25 cellular contexts compared by ENCODE assay signal in the genomic region with DNA sequence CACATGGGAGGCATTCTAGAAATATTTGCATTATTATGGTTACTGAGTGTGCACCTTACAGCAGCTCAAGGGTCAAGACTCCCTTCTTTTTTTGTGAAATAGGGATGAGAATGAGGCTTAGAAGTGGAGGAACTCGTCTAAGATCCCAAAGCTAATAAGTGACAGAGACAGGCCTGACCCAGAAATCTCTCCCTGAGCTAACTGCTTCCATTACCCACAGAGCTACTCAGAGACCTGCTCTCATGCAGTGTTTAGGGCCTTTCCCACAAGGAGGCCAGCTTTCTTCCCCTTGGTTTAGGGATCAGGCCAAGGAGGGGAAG.
DNase-seq lines count a peak whose midpoint lies in the region; ATAC-seq and TF ChIP-seq lines count a peak whose summit lies in the region.
"Had no signal": no experiment of that assay in that cellular context is flagged by ENCODE, and none has a peak within 500 bp of the region (broad histone marks: within the 10 kb centered on the region; RNA-seq: fewer than 3 reads in every experiment).

No MANE protein-coding gene starts in this region.

- 20% methylated on average over 1 of the region's 1 CpG; no CpG with 5 or more reads in 1 of the 2 donors for WGBS in gastroesophageal sphincter (ENCODE audit: low coverage in 1 of 2), 2 donors
- WGBS in sigmoid colon, 2 donors, result 53 to 79% methylated on average over 1 of the region's 1 CpG

- no peaks in the 10 kb centered on the region for H4K20me1 ChIP-seq in GM23338 (replicated peaks; ENCODE audit: insufficient read depth)
- H4K20me1 ChIP-seq: BLaER1 had no signal

- ATAC-seq in SK-N-SH treated with all-trans-retinoic acid at 6 μM for 48 hours (peak; percentile 6; the same call in 2 of the 3 replicates), gastroesophageal sphincter (no peak), GM21360 (IDR thresholded peaks at IDR 0.05; ENCODE audit: unreplicated experiment) (no peak), GM23338 (no peak)
- ATAC-seq: left colon had no signal

- H3K9me3 ChIP-seq in gastroesophageal sphincter (no peaks in the 10 kb centered on the region), sigmoid colon (no peaks in the 10 kb centered on the region)
- H3K9me3 ChIP-seq: BLaER1, pancreas, upper lobe of left lung had no signal

- DNase-seq in sigmoid colon (no peak), GM23338 (ENCODE audit: low spot score) (no peak)
- DNase-seq in stimulated activated CD4-positive, alpha-beta T cell treated with anti-CD3 and anti-CD28 coated beads, Interleukin-1b, Interleukin-23, amount 100 ng/mL, for 48 hours, result no peak
- no peak for DNase-seq in activated CD4-positive, alpha-beta T cell treated with anti-CD3 and anti-CD28 coated beads for 1 hour
- DNase-seq: activated CD4-positive, alpha-beta T cell treated with anti-CD3 and anti-CD28 coated beads for 48 hours; amniotic stem cell; Calu3; left colon; naive B cell; NCI-H1092 treated with DMSO at 0.1 percent for 48 hours; NCI-H2029; NCI-H2227 treated with DMSO at 0.1 percent for 48 hours; stimulated activated CD4-positive, alpha-beta T cell treated with anti-CD3 and anti-CD28 coated beads, Interleukin-15, amount 100 ng/mL, for 24 hours had no signal

- no peak for TF ChIP-seq POLR2A in gastroesophageal sphincter (IDR thresholded peaks at IDR 0.05)
- TF ChIP-seq POLR2A in sigmoid colon (IDR thresholded peaks at IDR 0.05), result no peak

- TF ChIP-seq EP300 in gastroesophageal sphincter (IDR thresholded peaks at IDR 0.05), result no peak
- no peak for TF ChIP-seq EP300 in sigmoid colon (IDR thresholded peaks at IDR 0.05)

- no peak for TF ChIP-seq CTCF in gastroesophageal sphincter (IDR thresholded peaks at IDR 0.05)
- no peak for TF ChIP-seq CTCF in sigmoid colon (IDR thresholded peaks at IDR 0.05)
- no peak for TF ChIP-seq CTCF in GM23338 (conservative IDR thresholded peaks at IDR 0.05; ENCODE audit: low read depth in 2 of 2)

- H3K27ac Mint-ChIP-seq in GM23338, result no peak overlapping the region
- H3K27ac Mint-ChIP-seq: activated naive CD4-positive, alpha-beta T cell treated with anti-CD3 and anti-CD28 coated beads, Interleukin-2, amount 10 ng/mL, durations not matched to agents 7 days and 5 days; IgD-negative memory B cell; naive B cell; stimulated activated naive CD8-positive, alpha-beta T cell treated with anti-CD3 and anti-CD28 coated beads, Interleukin-15, Interleukin-2, amounts not matched to agents 100 ng/mL and 50 ng/mL, for 24 hours had no signal

- H3K9me3 Mint-ChIP-seq in GM23338, result peaks cover 3% of the 10 kb centered on the region; the same call in 1 of the 3 replicates
- H3K9me3 Mint-ChIP-seq: stimulated activated naive CD8-positive, alpha-beta T cell treated with anti-CD3 and anti-CD28 coated beads, Interleukin-15, Interleukin-2, amounts not matched to agents 100 ng/mL and 50 ng/mL, for 24 hours had no signal

- intact Hi-C loops in sigmoid colon (cut with DNase I), result no loop called here

- H3K79me2 ChIP-seq in ACC112 (ENCODE audit: control insufficient read depth, insufficient read depth, low read length, unreplicated experiment) (no peaks in the 10 kb centered on the region), GM23338 (replicated peaks; ENCODE audit: insufficient read depth) (no peaks in the 10 kb centered on the region)

- H3K36me3 ChIP-seq in ACC112 (ENCODE audit: insufficient read depth, low read length), result no peaks in the 10 kb centered on the region
- no peaks in the 10 kb centered on the region for H3K36me3 ChIP-seq in gastroesophageal sphincter
- H3K36me3 ChIP-seq in sigmoid colon, result no peaks in the 10 kb centered on the region
- no peaks in the 10 kb centered on the region for H3K36me3 ChIP-seq in GM23338 (ENCODE audit: insufficient read depth)
- H3K36me3 ChIP-seq: BLaER1, cardiac muscle cell, pancreas, upper lobe of left lung had no signal

- H3K4me2 ChIP-seq in GM23338, result no peak overlapping the region
- H3K4me2 ChIP-seq: BLaER1 had no signal

- peaks cover 8% of the 10 kb centered on the region for H3K27me3 Mint-ChIP-seq in GM23338 (ENCODE audit: insufficient read depth, low read depth, poor library complexity)
- H3K27me3 Mint-ChIP-seq: IgD-negative memory B cell had no signal

- no peaks in the 10 kb centered on the region for H3F3A ChIP-seq in GM23338 (replicated peaks; ENCODE audit: low read depth)

- peaks cover 10% of the 10 kb centered on the region for H3K4me1 Mint-ChIP-seq in GM23338
- H3K4me1 Mint-ChIP-seq: activated naive CD4-positive, alpha-beta T cell treated with anti-CD3 and anti-CD28 coated beads, Interleukin-2, amount 10 ng/mL, durations not matched to agents 7 days and 5 days; naive B cell had no signal

- H2AFZ ChIP-seq in ACC112 (ENCODE audit: low read length, unreplicated experiment), result no peak overlapping the region
- H2AFZ ChIP-seq in GM23338, result no peak overlapping the region

- no peak overlapping the region for H3K4me3 ChIP-seq in ACC112 (ENCODE audit: low read depth, low read length)
- no peak overlapping the region for H3K4me3 ChIP-seq in gastroesophageal sphincter
- no peak overlapping the region for H3K4me3 ChIP-seq in sigmoid colon
- no peak overlapping the region for H3K4me3 ChIP-seq in GM23338
- H3K4me3 ChIP-seq: BLaER1, cardiac muscle cell, pancreas, SK-N-MC, upper lobe of left lung had no signal

- H3K4me1 ChIP-seq in ACC112 (ENCODE audit: control insufficient read depth, insufficient read depth, low read length, unreplicated experiment), result peaks cover 27% of the 10 kb centered on the region
- H3K4me1 ChIP-seq in gastroesophageal sphincter, result peaks cover 0 to 90% (median 16%) of the 10 kb centered on the region in 3 donors
- peaks cover 0 to 65% (median 60%) of the 10 kb centered on the region in 4 donors for H3K4me1 ChIP-seq in sigmoid colon
- H3K4me1 ChIP-seq in GM23338 (ENCODE audit: insufficient read depth), result 0 out of 2 replicates have a peak, but pooled peaks cover 3% of the 10 kb centered on the region
- H3K4me1 ChIP-seq: pancreas had no signal

- H3K27me3 ChIP-seq in ACC112 (ENCODE audit: insufficient read depth, low read length) (peaks cover 9% of the 10 kb centered on the region; the same call in 1 of the 2 replicates), gastroesophageal sphincter (no peaks in the 10 kb centered on the region), sigmoid colon (no peaks in the 10 kb centered on the region), GM23338 (ENCODE audit: insufficient read depth) (no peaks in the 10 kb centered on the region)
- H3K27me3 ChIP-seq: BLaER1, cardiac muscle cell, pancreas, upper lobe of left lung had no signal

- H3K4me3 Mint-ChIP-seq in GM23338, result no peak overlapping the region
- H3K4me3 Mint-ChIP-seq: activated naive CD4-positive, alpha-beta T cell treated with anti-CD3 and anti-CD28 coated beads, Interleukin-2, amount 10 ng/mL, durations not matched to agents 7 days and 5 days; IgD-negative memory B cell; naive B cell; stimulated activated naive CD8-positive, alpha-beta T cell treated with anti-CD3 and anti-CD28 coated beads, Interleukin-15, Interleukin-2, amounts not matched to agents 100 ng/mL and 50 ng/mL, for 24 hours had no signal

- 0 out of 2 replicates have a peak, but pooled peaks cover 5% of the 10 kb centered on the region for H3K9me2 ChIP-seq in GM23338 (ENCODE audit: insufficient read depth)

- H3K27ac ChIP-seq in ACC112 (ENCODE audit: low read depth, low read length) (0 out of 2 replicates have a peak overlapping the region, but pooled peaks have one; percentile 73), gastroesophageal sphincter (peak overlapping the region; percentile 0 to 70 (median 53)), sigmoid colon (peak overlapping the region; percentile 40 to 82 (median 72)), GM23338 (ENCODE audit: low read depth) (no peak overlapping the region)
- H3K27ac ChIP-seq: BLaER1, cardiac muscle cell, pancreas, SK-N-MC had no signal

- peaks cover 2% of the 10 kb centered on the region; the same call in 1 of the 3 replicates for H3K36me3 Mint-ChIP-seq in GM23338 (ENCODE audit: low read depth)
- H3K36me3 Mint-ChIP-seq: activated naive CD4-positive, alpha-beta T cell treated with anti-CD3 and anti-CD28 coated beads, Interleukin-2, amount 10 ng/mL, durations not matched to agents 7 days and 5 days had no signal

TF ChIP-seq in SK-N-SH treated with all-trans-retinoic acid at 6 μM for 48 hours, 23 proteins besides CTCF, POLR2A, EP300 and RAD21 (continues in another document):
- no peak for TF ChIP-seq PATZ1 (CRISPR knock-in tag; IDR thresholded peaks at IDR 0.05; ENCODE audit: borderline replicate concordance)
- TF ChIP-seq RARB (CRISPR knock-in tag; IDR thresholded peaks at IDR 0.05), result no peak

TF ChIP-seq in GM23338, 12 proteins besides CTCF, POLR2A, EP300 and RAD21 (continues in another document):
- TF ChIP-seq CREB1 (CRISPR knock-in tag; IDR thresholded peaks at IDR 0.05; ENCODE audit: low read depth) (no peak), REST (IDR thresholded peaks at IDR 0.05; ENCODE audit: unreplicated experiment) (no peak), ZNF331 (CRISPR knock-in tag; IDR thresholded peaks at IDR 0.05; ENCODE audit: low read depth) (no peak)
